In the genomic region with DNA sequence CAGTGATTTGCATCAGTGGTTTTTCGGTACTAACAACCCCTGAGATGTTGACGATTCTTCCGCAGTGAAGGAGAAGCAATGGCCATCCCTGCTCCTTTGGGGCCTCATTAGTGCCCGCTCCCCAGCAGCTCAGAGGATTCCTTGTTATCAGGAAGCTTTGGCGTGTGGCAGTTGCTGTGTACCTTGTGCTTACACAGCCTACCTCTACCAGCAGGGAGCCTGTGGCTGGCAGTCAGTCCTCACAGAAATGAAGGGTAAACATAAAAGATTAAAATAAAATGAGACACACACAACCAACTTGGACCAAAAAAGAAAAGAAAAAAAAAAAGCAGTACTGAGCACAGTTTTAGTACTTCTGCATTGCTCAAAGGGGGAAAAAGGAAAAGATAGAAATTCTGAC, we compare ENCODE assay signal across 24 cellular contexts. TPM values are rescaled to one million over a fixed set of nuclear protein-coding genes. Genes with fewer than 3 reads are reported as not detected.
"Had no signal": no experiment of that assay in that cellular context is flagged by ENCODE, and none has a peak within 500 bp of the region (broad histone marks: within the 10 kb centered on the region; RNA-seq: fewer than 3 reads in every experiment).

No MANE protein-coding gene starts in this region.

- H3K27me3 Mint-ChIP-seq: naive B cell; stimulated activated memory B cell treated with anti-CD40 and anti-IgM and Interleukin-4, amounts not matched to agents 10 μg/mL and 1 μg/mL and 100 μg/mL, for 72 hours; stimulated activated naive CD8-positive, alpha-beta T cell treated with anti-CD3 and anti-CD28 coated beads, Interleukin-15, Interleukin-2, amounts not matched to agents 100 ng/mL and 50 ng/mL, for 24 hours had no signal

- H3K27ac ChIP-seq: colonic mucosa, foreskin keratinocyte, neutrophil, psoas muscle, spleen, thoracic aorta, transverse colon had no signal

- H3K4me1 Mint-ChIP-seq: naive B cell; stimulated activated memory B cell treated with anti-CD40 and anti-IgM and Interleukin-4, amounts not matched to agents 10 μg/mL and 1 μg/mL and 100 μg/mL, for 72 hours had no signal

- DNase-seq: colonic mucosa; dermis blood vessel endothelial cell; endodermal cell; erythroblast; foreskin keratinocyte; kidney; left cardiac atrium; left ventricle myocardium superior; mesenchymal stem cell; naive B cell; psoas muscle; spleen; stimulated activated CD4-positive, alpha-beta T cell treated with anti-CD3 and anti-CD28 coated beads, Interleukin-15, amount 100 ng/mL, for 24 hours; stimulated activated CD4-positive, alpha-beta T cell treated with anti-CD3 and anti-CD28 coated beads, Interleukin-1b, Interleukin-23, amount 100 ng/mL, for 48 hours; stimulated activated CD4-positive, alpha-beta T cell treated with anti-CD3 and anti-CD28 coated beads, Interleukin-4, amount 100 ng/mL, for 24 hours; transverse colon had no signal

- H3K9me3 ChIP-seq: colonic mucosa, neutrophil, psoas muscle had no signal

- H3K4me1 ChIP-seq: colonic mucosa, foreskin keratinocyte, psoas muscle, spleen, transverse colon had no signal

- H3K4me3 ChIP-seq: colonic mucosa, lung, psoas muscle, spleen, thoracic aorta, transverse colon had no signal

- H3K36me3 Mint-ChIP-seq: naive B cell; stimulated activated memory B cell treated with anti-CD40 and anti-IgM and Interleukin-4, amounts not matched to agents 10 μg/mL and 1 μg/mL and 100 μg/mL, for 72 hours had no signal

- H3K27ac Mint-ChIP-seq: endodermal cell; naive B cell; nephron; stimulated activated memory B cell treated with anti-CD40 and anti-IgM and Interleukin-4, amounts not matched to agents 10 μg/mL and 1 μg/mL and 100 μg/mL, for 72 hours; stimulated activated naive CD8-positive, alpha-beta T cell treated with anti-CD3 and anti-CD28 coated beads, Interleukin-15, Interleukin-2, amounts not matched to agents 100 ng/mL and 50 ng/mL, for 24 hours had no signal

- H3K27me3 ChIP-seq: colonic mucosa, foreskin keratinocyte, neutrophil, spleen, transverse colon had no signal

- H3K4me3 Mint-ChIP-seq: endodermal cell; naive B cell; nephron; stimulated activated memory B cell treated with anti-CD40 and anti-IgM and Interleukin-4, amounts not matched to agents 10 μg/mL and 1 μg/mL and 100 μg/mL, for 72 hours; stimulated activated naive CD8-positive, alpha-beta T cell treated with anti-CD3 and anti-CD28 coated beads, Interleukin-15, Interleukin-2, amounts not matched to agents 100 ng/mL and 50 ng/mL, for 24 hours had no signal

- ATAC-seq: foreskin keratinocyte; left cardiac atrium; left ventricle myocardium superior; psoas muscle; sciatic nerve; stimulated activated memory B cell treated with anti-CD40 and anti-IgM and Interleukin-4, amounts not matched to agents 10 μg/mL and 1 μg/mL and 100 μg/mL, for 72 hours had no signal

- H3K36me3 ChIP-seq: colonic mucosa, neutrophil, spleen, thoracic aorta, transverse colon had no signal

RNA-seq across cellular contexts. Expression of gene CNTN3, which starts 55.2 kb away (rescaled TPM):
- total RNA-seq: dermis blood vessel endothelial cell, endothelial cell of umbilical vein, foreskin keratinocyte had no signal
